Comparison of ENCODE assay signal across 8 cellular contexts in the genomic region with DNA sequence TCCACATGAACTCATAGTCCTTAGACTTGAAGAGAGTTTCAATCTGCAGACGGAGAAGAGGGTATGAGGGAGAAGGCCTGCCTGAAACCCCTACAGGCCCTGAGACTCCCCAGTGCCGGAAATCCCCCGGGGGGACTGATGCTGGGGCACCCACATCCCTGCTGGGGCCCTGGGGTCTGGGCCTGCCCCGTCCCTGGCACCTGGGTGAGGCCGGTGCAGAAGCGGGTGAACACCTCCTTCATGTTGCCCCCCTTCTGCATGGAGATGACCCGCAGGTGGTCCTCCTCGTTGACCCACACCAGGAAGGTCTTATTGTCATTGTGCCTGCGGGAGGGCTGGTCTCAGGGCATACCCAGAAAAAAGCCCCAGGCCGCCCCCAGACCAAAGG. TPM values are rescaled to one million over a fixed set of nuclear protein-coding genes. Genes with fewer than 3 reads are reported as not detected.
A peak's percentile ranks its signal among the peaks of the same experiment; 100 is the strongest.
DNase-seq lines count a peak whose midpoint lies in the region; ATAC-seq and TF ChIP-seq lines count a peak whose summit lies in the region.

No MANE protein-coding gene starts in this region.

- 72% methylated on average over 10 of the region's 10 CpGs for WGBS in right cardiac atrium

- POLR2A ChIA-PET in activated CD8-positive, alpha-beta T cell treated with anti-CD3 and anti-CD28 coated beads for 36 hours (lab: Charles Lee), result interaction anchor here (0.6 to 1.9 kb wide), 3 partner anchors 10 to 159 kb away, joined by 3 to 9 read pairs (median 3); no protein-coding TSS in a partner anchor

- intact Hi-C loops in activated CD8-positive, alpha-beta T cell treated with anti-CD3 and anti-CD28 coated beads for 36 hours (cut with micrococcal nuclease), result no loop called here
- intact Hi-C loops in right cardiac atrium (cut with DNase I), result no loop called here
- intact Hi-C loops in head of caudate nucleus (cut with DNase I), result no loop called here

- peaks cover 7% of the 10 kb centered on the region for H3K4me1 ChIP-seq in right cardiac atrium (ENCODE audit: control insufficient read depth, insufficient read depth, low read length)

- H3K27me3 ChIP-seq in right cardiac atrium (ENCODE audit: control insufficient read depth, insufficient read depth), result no peaks in the 10 kb centered on the region

- H3K4me1 Mint-ChIP-seq in activated CD8-positive, alpha-beta T cell treated with anti-CD3 and anti-CD28 coated beads for 36 hours (ENCODE audit: low read depth), result peaks cover 10% of the 10 kb centered on the region
- peaks cover 20% of the 10 kb centered on the region for H3K4me1 Mint-ChIP-seq in stimulated activated naive CD8-positive, alpha-beta T cell treated with anti-CD3 and anti-CD28 coated beads, Interleukin-15, amount 100 ng/mL, for 72 hours

- H3K27ac Mint-ChIP-seq in activated CD8-positive, alpha-beta T cell treated with anti-CD3 and anti-CD28 coated beads for 36 hours, result no peak overlapping the region
- H3K27ac Mint-ChIP-seq in stimulated activated naive CD8-positive, alpha-beta T cell treated with anti-CD3 and anti-CD28 coated beads, Interleukin-15, amount 100 ng/mL, for 72 hours, result no peak overlapping the region

- TF ChIP-seq CTCF in activated CD8-positive, alpha-beta T cell treated with anti-CD3 and anti-CD28 coated beads for 36 hours (IDR thresholded peaks at IDR 0.05), result no peak

- H3K4me3 ChIP-seq in right cardiac atrium (ENCODE audit: low read length), result no peak overlapping the region

- H3K9me3 ChIP-seq in right cardiac atrium (ENCODE audit: control insufficient read depth, low read length), result no peaks in the 10 kb centered on the region

- peak overlapping the region; percentile 35 for H3K4me3 Mint-ChIP-seq in activated CD8-positive, alpha-beta T cell treated with anti-CD3 and anti-CD28 coated beads for 36 hours
- peak overlapping the region in 1 of 2 donors; percentile 74 for H3K4me3 Mint-ChIP-seq in stimulated activated naive CD8-positive, alpha-beta T cell treated with anti-CD3 and anti-CD28 coated beads, Interleukin-15, amount 100 ng/mL, for 72 hours

- no peak overlapping the region for H3K27ac ChIP-seq in right cardiac atrium (ENCODE audit: low read length)

- no peak for DNase-seq in activated CD8-positive, alpha-beta T cell treated with anti-CD3 and anti-CD28 coated beads for 36 hours
- DNase-seq in right cardiac atrium, result peak in 2 of 3 donors; percentile 20 to 73
- DNase-seq in stimulated activated naive CD8-positive, alpha-beta T cell treated with anti-CD3 and anti-CD28 coated beads, Interleukin-15, amount 100 ng/mL, for 72 hours, result peak in 1 of 2 donors; percentile 31
- DNase-seq in head of caudate nucleus, result no peak
- DNase-seq in COR-L47 (lab: John Stamatoyannopoulos, UW), result no peak
- no peak for DNase-seq in NCI-H146 (lab: John Stamatoyannopoulos, UW)

- H3K9me3 Mint-ChIP-seq in activated CD8-positive, alpha-beta T cell treated with anti-CD3 and anti-CD28 coated beads for 36 hours, result no peaks in the 10 kb centered on the region
- no peaks in the 10 kb centered on the region for H3K9me3 Mint-ChIP-seq in stimulated activated naive CD8-positive, alpha-beta T cell treated with anti-CD3 and anti-CD28 coated beads, Interleukin-15, amount 100 ng/mL, for 72 hours

- no peaks in the 10 kb centered on the region for H3K36me3 Mint-ChIP-seq in activated CD8-positive, alpha-beta T cell treated with anti-CD3 and anti-CD28 coated beads for 36 hours (ENCODE audit: low read depth)

- CTCF ChIA-PET in activated CD8-positive, alpha-beta T cell treated with anti-CD3 and anti-CD28 coated beads for 36 hours (lab: Charles Lee), result interaction anchor here (0.8 to 2.9 kb wide), 7 partner anchors 10 to 33 kb away, joined by 4 to 19 read pairs (median 6); no protein-coding TSS in a partner anchor

- ATAC-seq in HG02642 (IDR thresholded peaks at IDR 0.05; ENCODE audit: poor library complexity, unreplicated experiment) (peak; percentile 4), right cardiac atrium (no peak), HG03342 (IDR thresholded peaks at IDR 0.05; ENCODE audit: unreplicated experiment) (no peak)
- no peak for ATAC-seq in activated CD8-positive, alpha-beta T cell treated with anti-CD3 and anti-CD28 coated beads for 36 hours
- peak; percentile 29 for ATAC-seq in stimulated activated naive CD8-positive, alpha-beta T cell treated with anti-CD3 and anti-CD28 coated beads, Interleukin-15, amount 100 ng/mL, for 72 hours

- H3K27me3 Mint-ChIP-seq in activated CD8-positive, alpha-beta T cell treated with anti-CD3 and anti-CD28 coated beads for 36 hours, result peaks cover 12% of the 10 kb centered on the region
- H3K27me3 Mint-ChIP-seq in stimulated activated naive CD8-positive, alpha-beta T cell treated with anti-CD3 and anti-CD28 coated beads, Interleukin-15, amount 100 ng/mL, for 72 hours, result peaks cover 28% of the 10 kb centered on the region

RNA-seq across cellular contexts. Expression of a gene that starts 2.4 kb away (rescaled TPM):
- total RNA-seq in activated CD8-positive, alpha-beta T cell treated with anti-CD3 and anti-CD28 coated beads for 36 hours, result 1 to 10 TPM; 5.8 to 9.1 TPM
- total RNA-seq in right cardiac atrium, result 100 to 1,000 TPM; 478 to 697 (median 542) TPM
- polyA plus RNA-seq in right cardiac atrium, result 843 TPM

RNA-seq across cellular contexts. Expression of a gene that starts 8.7 kb away (rescaled TPM):
- 1 to 10 TPM; 9.9 TPM for total RNA-seq in activated CD8-positive, alpha-beta T cell treated with anti-CD3 and anti-CD28 coated beads for 36 hours
- total RNA-seq in right cardiac atrium, result 1 to 10 TPM; 4.8 to 6.9 (median 6.5) TPM
- 6.2 TPM for polyA plus RNA-seq in right cardiac atrium

RNA-seq across cellular contexts. Expression of a gene that starts 42.2 kb away (rescaled TPM):
- 10 to 100 TPM; 28.8 to 29.6 TPM for total RNA-seq in activated CD8-positive, alpha-beta T cell treated with anti-CD3 and anti-CD28 coated beads for 36 hours
- total RNA-seq in right cardiac atrium, result 10 to 100 TPM; 18.9 to 23.6 (median 19.5) TPM
- 7.7 TPM for polyA plus RNA-seq in right cardiac atrium

RNA-seq across cellular contexts. Expression of a gene that starts 42.5 kb away (rescaled TPM):
- total RNA-seq in activated CD8-positive, alpha-beta T cell treated with anti-CD3 and anti-CD28 coated beads for 36 hours, result 10 to 100 TPM; 40.3 to 45.6 TPM
- 10 to 100 TPM; 33.8 to 43.5 (median 41.7) TPM for total RNA-seq in right cardiac atrium
- polyA plus RNA-seq in right cardiac atrium, result 60.8 TPM

Comparison
In these comparisons a context has a peak if more than half of its experiments do, and no peak if none do; other contexts are left out.
1. ATAC-seq: peak in HG02642 (single experiment) and stimulated activated naive CD8-positive, alpha-beta T cell treated with anti-CD3 and anti-CD28 coated beads, Interleukin-15, amount 100 ng/mL, for 72 hours (single experiment); none in activated CD8-positive, alpha-beta T cell treated with anti-CD3 and anti-CD28 coated beads for 36 hours (single experiment), right cardiac atrium (0 of 2) and HG03342 (single experiment).
2. DNase-seq: peak in right cardiac atrium (2 of 3); none in activated CD8-positive, alpha-beta T cell treated with anti-CD3 and anti-CD28 coated beads for 36 hours (single experiment), head of caudate nucleus (0 of 42), COR-L47 (single experiment) and NCI-H146 (single experiment).
3. RNA of a gene that starts 2.4 kb away (total RNA-seq): 478 to 697 TPM in right cardiac atrium; 5.8 to 9.1 TPM in activated CD8-positive, alpha-beta T cell treated with anti-CD3 and anti-CD28 coated beads for 36 hours; every median in the first group is over 10 times any median in the second.